ENCODE assay signal across 9 cellular contexts in the genomic region with DNA sequence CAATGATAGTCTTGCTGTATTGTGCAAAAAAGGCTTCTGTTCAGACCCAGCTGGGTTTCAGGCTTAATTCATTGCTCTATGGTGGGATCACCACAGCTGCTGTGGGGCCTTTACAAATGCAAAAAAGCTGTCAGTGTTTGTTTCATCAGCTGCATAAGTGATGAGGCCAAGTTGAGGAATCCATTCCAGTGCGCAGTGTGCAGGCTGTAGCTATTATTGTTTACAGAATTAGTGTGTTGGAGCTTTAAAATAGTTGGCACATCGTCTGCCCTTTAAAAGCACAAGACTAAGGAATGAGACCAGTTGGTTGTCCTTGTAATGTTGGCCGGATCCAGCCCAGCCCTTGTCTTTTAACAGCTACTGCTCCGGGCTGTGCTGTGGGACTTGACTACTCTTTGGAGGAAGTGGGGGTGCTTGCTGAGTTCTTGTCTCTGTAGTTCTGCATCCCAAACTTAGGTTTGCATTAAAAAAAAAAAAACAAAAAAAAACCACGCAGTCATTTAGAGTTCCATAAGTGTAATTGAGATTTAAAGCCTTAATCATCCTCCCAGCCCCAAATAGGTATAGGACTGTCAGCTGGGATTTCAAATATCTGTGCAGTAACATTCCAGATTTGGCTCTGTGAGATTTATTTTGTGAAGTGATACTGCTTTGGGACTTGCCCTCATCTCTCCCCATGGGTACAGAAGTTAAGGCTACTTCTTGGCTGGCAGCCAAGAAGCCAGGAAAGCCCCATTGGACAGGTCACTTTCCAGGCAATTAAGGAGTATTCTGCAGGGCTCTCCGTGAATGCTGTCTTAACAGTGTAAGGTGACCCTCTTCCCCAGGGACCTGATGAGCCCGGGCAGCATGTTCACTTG. TPM values are rescaled to one million over a fixed set of nuclear protein-coding genes. Genes with fewer than 3 reads are reported as not detected.
DNase-seq lines count a peak whose midpoint lies in the region; ATAC-seq, FAIRE-seq and TF ChIP-seq lines count a peak whose summit lies in the region.
"Had no signal": no experiment of that assay in that cellular context is flagged by ENCODE, and none has a peak within 500 bp of the region (broad histone marks: within the 10 kb centered on the region; RNA-seq: fewer than 3 reads in every experiment).

No MANE protein-coding gene starts in this region.

- no peaks in the 10 kb centered on the region for H3K9me3 ChIP-seq in mesodermal cell (ENCODE audit: control insufficient read depth, low read length)

- DNase-seq in AG10803 (ENCODE audit: low read depth) (peak; percentile 94), chondrocyte (ENCODE audit: low spot score) (no peak), H4 (ENCODE audit: low spot score) (no peak), RCC 7860 (ENCODE audit: low spot score) (no peak), GM19239 (ENCODE audit: insufficient read length, low spot score) (no peak)
- DNase-seq: activated effector memory CD4-positive, alpha-beta T cell treated with anti-CD3 and anti-CD28 coated beads, Interleukin-2, amount 50 U/mL, for 16 hours had no signal

- no peaks in the 10 kb centered on the region for H3K36me3 Mint-ChIP-seq in IgD-negative memory B cell
- no peaks in the 10 kb centered on the region for H3K36me3 Mint-ChIP-seq in chondrocyte (ENCODE audit: low read depth)

- peaks cover 0 to 2% (median 0%) of the 10 kb centered on the region in 3 donors for H3K9me3 Mint-ChIP-seq in IgD-negative memory B cell
- no peaks in the 10 kb centered on the region for H3K9me3 Mint-ChIP-seq in chondrocyte (ENCODE audit: low read depth)

- H3K27ac Mint-ChIP-seq in IgD-negative memory B cell, result peak overlapping the region in 2 of 3 donors; percentile 33 to 54
- peak overlapping the region; percentile 61 for H3K27ac Mint-ChIP-seq in chondrocyte (ENCODE audit: unreplicated experiment)

- H3K4me3 ChIP-seq in AG10803 (ENCODE audit: low read length) (no peak overlapping the region), mesodermal cell (ENCODE audit: extremely low read depth, insufficient read depth, low read length, poor library complexity, severe bottlenecking) (no peak overlapping the region)

- peak overlapping the region; percentile 84 for H3K27ac ChIP-seq in mesodermal cell (ENCODE audit: low read depth, low read length, severe bottlenecking)

- FAIRE-seq in RCC 7860 (lab: Jason Lieb, UNC) (no peak), GM19239 (lab: Jason Lieb, UNC) (no peak)

- H3K4me3 Mint-ChIP-seq in IgD-negative memory B cell (peak overlapping the region in 2 of 4 donors; percentile 39 to 65), chondrocyte (ENCODE audit: unreplicated experiment) (no peak overlapping the region)

- peaks cover 47 to 83% (median 77%) of the 10 kb centered on the region in 3 donors for H3K4me1 Mint-ChIP-seq in IgD-negative memory B cell
- H3K4me1 Mint-ChIP-seq in chondrocyte (ENCODE audit: low read depth), result peaks cover 81% of the 10 kb centered on the region

- H3K27me3 Mint-ChIP-seq in IgD-negative memory B cell, result no peaks in the 10 kb centered on the region
- H3K27me3 Mint-ChIP-seq in chondrocyte (ENCODE audit: low read depth), result no peaks in the 10 kb centered on the region

- no peak for ATAC-seq in HG02973 (IDR thresholded peaks at IDR 0.05; ENCODE audit: unreplicated experiment)

- no peak for TF ChIP-seq CTCF in AG10803 (conservative IDR thresholded peaks at IDR 0.05; ENCODE audit: low read length)
- TF ChIP-seq CTCF in chondrocyte (IDR thresholded peaks at IDR 0.05), result no peak

- H3K36me3 ChIP-seq in mesodermal cell (ENCODE audit: control insufficient read depth, insufficient read depth, low read length), result no peaks in the 10 kb centered on the region

- WGBS in mesodermal cell (ENCODE audit: insufficient coverage in 2 of 2), 2 experiments, result 26 to 31% methylated on average over 4 of the region's 7 CpGs

- peaks cover 51% of the 10 kb centered on the region for H3K4me1 ChIP-seq in mesodermal cell (ENCODE audit: control insufficient read depth, insufficient read depth, low read length, poor library complexity, severe bottlenecking)

RNA-seq across cellular contexts. Expression of gene JARID2, which starts 19.3 kb away (rescaled TPM):
- 10.8 TPM for polyA plus RNA-seq in IgD-negative memory B cell
- 7.7 to 10.2 TPM (median 9.9 TPM) in 3 replicates for total RNA-seq in chondrocyte
- 32.9 TPM for polyA plus RNA-seq in mesodermal cell (2013, experiment 1 of 2)
- polyA plus RNA-seq in mesodermal cell (2013, experiment 2 of 2), result 28.8 TPM
- total RNA-seq in H4 (2014; rRNA removed; shearing (Covaris generic)), result 4.9 and 6.0 TPM in 2 replicates
